Comparison of ENCODE assay signal across 8 cellular contexts in genomic region chr10:58299580-58299979, GRCh38. TPM values are rescaled to one million over a fixed set of nuclear protein-coding genes. Genes with fewer than 3 reads are reported as not detected.
DNase-seq lines count a peak whose midpoint lies in the region; ATAC-seq and TF ChIP-seq lines count a peak whose summit lies in the region.

No MANE protein-coding gene starts in this region.

- H3K36me3 Mint-ChIP-seq in activated naive CD4-positive, alpha-beta T cell treated with anti-CD3 and anti-CD28 coated beads, Interleukin-2, amount 10 ng/mL, durations not matched to agents 7 days and 5 days: no peaks in the 10 kb centered on the region

- peak; percentile 56 for DNase-seq in EH (ENCODE audit: low read depth)
- peak; percentile 39 for DNase-seq in HT1080 (ENCODE audit: low read depth)
- DNase-seq in SK-N-DZ (ENCODE audit: low spot score): peak; percentile 64
- DNase-seq in activated naive CD4-positive, alpha-beta T cell treated with anti-CD3 and anti-CD28 coated beads, Interleukin-2, amount 10 ng/mL, durations not matched to agents 7 days and 5 days: peak; percentile 73
- peak; percentile 77 for DNase-seq in cardiac septum (ENCODE audit: low spot score)
- no peak for DNase-seq in retinal pigment epithelial cell (ENCODE audit: low read depth)
- DNase-seq in NCI-H1048 (lab: John Stamatoyannopoulos, UW): no peak

- no peaks in the 10 kb centered on the region for H3K9me3 Mint-ChIP-seq in activated naive CD4-positive, alpha-beta T cell treated with anti-CD3 and anti-CD28 coated beads, Interleukin-2, amount 10 ng/mL, durations not matched to agents 7 days and 5 days

- CTCF ChIA-PET in activated naive CD4-positive, alpha-beta T cell treated with anti-CD3 and anti-CD28 coated beads, Interleukin-2, amount 10 ng/mL, durations not matched to agents 7 days and 5 days (lab: Charles Lee): interaction anchor here (0.7 to 3.2 kb wide), 16 partner anchors 9 to 370 kb away, joined by 3 to 20 read pairs (median 3); partner anchors contain the start of gene TFAM

- no peak overlapping the region for H3K4me3 ChIP-seq in retinal pigment epithelial cell (ENCODE audit: low read length)

- H3K27ac Mint-ChIP-seq in activated naive CD4-positive, alpha-beta T cell treated with anti-CD3 and anti-CD28 coated beads, Interleukin-2, amount 10 ng/mL, durations not matched to agents 7 days and 5 days: no peak overlapping the region

- peak; percentile 93 for ATAC-seq in GM21381 (IDR thresholded peaks at IDR 0.05; ENCODE audit: unreplicated experiment)

- no peaks in the 10 kb centered on the region for H3K4me1 Mint-ChIP-seq in activated naive CD4-positive, alpha-beta T cell treated with anti-CD3 and anti-CD28 coated beads, Interleukin-2, amount 10 ng/mL, durations not matched to agents 7 days and 5 days

- peaks cover 5% of the 10 kb centered on the region for H3K27me3 Mint-ChIP-seq in activated naive CD4-positive, alpha-beta T cell treated with anti-CD3 and anti-CD28 coated beads, Interleukin-2, amount 10 ng/mL, durations not matched to agents 7 days and 5 days

- peak; percentile 93 for TF ChIP-seq CTCF in retinal pigment epithelial cell (conservative IDR thresholded peaks at IDR 0.05; ENCODE audit: low read depth, low read length)

- intact Hi-C loops in cardiac septum (cut with DNase I): no loop called here

- H3K4me3 Mint-ChIP-seq in activated naive CD4-positive, alpha-beta T cell treated with anti-CD3 and anti-CD28 coated beads, Interleukin-2, amount 10 ng/mL, durations not matched to agents 7 days and 5 days: no peak overlapping the region

RNA-seq across cellular contexts. Expression of gene CISD1, which starts 30.6 kb away (rescaled TPM):
- total RNA-seq in HT1080 (2014; rRNA removed; shearing (Covaris generic)): 35.0 and 63.0 TPM in 2 replicates
- polyA plus RNA-seq in HT1080 (2015; cell fraction: cytosol; rRNA removed): 45.9 and 60.0 TPM in 2 replicates
- polyA plus RNA-seq in HT1080 (2015; cell fraction: nucleus; rRNA removed): 27.3 and 30.4 TPM in 2 replicates
- 51.7 and 55.2 TPM in 2 replicates for polyA plus RNA-seq in SK-N-DZ (2014; cell fraction: cytosol; rRNA removed)
- polyA plus RNA-seq in SK-N-DZ (2014; cell fraction: nucleus; rRNA removed): 42.4 and 60.5 TPM in 2 replicates
- 149 TPM for total RNA-seq in cardiac septum

RNA-seq across cellular contexts. Expression of gene IPMK, which starts 31.9 kb away (rescaled TPM):
- total RNA-seq in HT1080 (2014; rRNA removed; shearing (Covaris generic)): 3.1 and 3.7 TPM in 2 replicates
- 5.8 and 6.8 TPM in 2 replicates for polyA plus RNA-seq in HT1080 (2015; cell fraction: cytosol; rRNA removed)
- 4.3 and 4.5 TPM in 2 replicates for polyA plus RNA-seq in HT1080 (2015; cell fraction: nucleus; rRNA removed)
- polyA plus RNA-seq in SK-N-DZ (2014; cell fraction: cytosol; rRNA removed): 3.1 and 3.4 TPM in 2 replicates
- polyA plus RNA-seq in SK-N-DZ (2014; cell fraction: nucleus; rRNA removed): 2.6 and 2.7 TPM in 2 replicates
- total RNA-seq in cardiac septum: 3.0 TPM

RNA-seq across cellular contexts. Expression of gene UBE2D1, which starts 35.2 kb away (rescaled TPM):
- 12.1 and 18.2 TPM in 2 replicates for total RNA-seq in HT1080 (2014; rRNA removed; shearing (Covaris generic))
- polyA plus RNA-seq in HT1080 (2015; cell fraction: cytosol; rRNA removed): 28.6 and 33.6 TPM in 2 replicates
- 31.3 and 31.4 TPM in 2 replicates for polyA plus RNA-seq in HT1080 (2015; cell fraction: nucleus; rRNA removed)
- 21.9 and 30.0 TPM in 2 replicates for polyA plus RNA-seq in SK-N-DZ (2014; cell fraction: cytosol; rRNA removed)
- 32.0 and 33.3 TPM in 2 replicates for polyA plus RNA-seq in SK-N-DZ (2014; cell fraction: nucleus; rRNA removed)
- 34.7 TPM for total RNA-seq in cardiac septum

Comparison
In these comparisons a context has a peak if more than half of its experiments do, and no peak if none do; other contexts are left out.
1. DNase-seq: peak in EH (single experiment), HT1080 (single experiment), SK-N-DZ (single experiment), activated naive CD4-positive, alpha-beta T cell treated with anti-CD3 and anti-CD28 coated beads, Interleukin-2, amount 10 ng/mL, durations not matched to agents 7 days and 5 days (single experiment) and cardiac septum (single experiment); none in retinal pigment epithelial cell (single experiment) and NCI-H1048 (single experiment).